Comparison of ENCODE assay signal across 22 cellular contexts in the genomic region with DNA sequence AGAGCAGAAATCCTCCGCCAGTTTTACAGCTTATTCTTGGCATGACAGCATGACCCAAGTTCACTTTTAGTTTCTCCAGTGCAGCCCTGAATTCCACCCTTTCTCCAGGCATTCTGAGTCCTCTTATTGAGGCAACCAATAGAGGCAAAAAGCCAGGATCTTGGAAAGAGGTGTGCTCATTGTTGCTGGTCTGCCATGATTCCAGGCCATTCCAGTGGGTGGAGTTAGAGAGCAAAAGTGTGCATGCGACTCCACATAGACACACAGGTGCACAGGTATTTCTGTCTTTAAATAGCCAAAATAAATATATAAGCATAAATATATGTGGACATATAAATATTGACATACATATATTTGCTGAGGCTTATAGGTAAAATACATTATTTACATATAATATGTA.
DNase-seq lines count a peak whose midpoint lies in the region; ATAC-seq and TF ChIP-seq lines count a peak whose summit lies in the region.
"Had no signal": no experiment of that assay in that cellular context is flagged by ENCODE, and none has a peak within 500 bp of the region (broad histone marks: within the 10 kb centered on the region; RNA-seq: fewer than 3 reads in every experiment).

No MANE protein-coding gene starts in this region.

- in situ Hi-C loops in GM13977 (cut with MboI; ENCODE audit: low pct_unique_long_range_greater_than_20kb, low sequenced_read_pairs, unreplicated experiment) = no loop called here
- in situ Hi-C loops in SK-MEL-5 (cut with HindIII; ENCODE audit: low pct_unique_long_range_greater_than_20kb, low sequenced_read_pairs) = no loop called here

- no peak for ATAC-seq in GM21717 (IDR thresholded peaks at IDR 0.05; ENCODE audit: unreplicated experiment)

- DNase-seq in GM13977 (ENCODE audit: low spot score) (no peak), SK-MEL-5 (ENCODE audit: low read depth, low spot score) (peak; percentile 9), iPS-NIHi11 (ENCODE audit: low spot score) (peak; percentile 59), GDM1 (lab: John Stamatoyannopoulos, UW) (no peak), hypothalamus (lab: John Stamatoyannopoulos, UW) (no peak), amniotic stem cell (lab: John Stamatoyannopoulos, UW) (no peak)
- DNase-seq: activated T-cell treated with anti-CD3 and anti-CD28 coated beads for 4 hours, aorta, COR-L47, dermis blood vessel endothelial cell, kidney glomerular epithelial cell, MG63, NCI-H2029, NCI-H2227 treated with DMSO at 0.1 percent for 48 hours, NCI-H526 treated with DMSO at 0.1 percent for 48 hours had no signal

- H3K27ac ChIP-seq in C4-2B = no peak overlapping the region
- H3K27ac ChIP-seq: BLaER1 treated with 17β-estradiol and CSF1 and Interleukin-3, amounts not matched to agents 10 nM and 100 nM; cardiac muscle cell; prostate gland; SJSA1; thoracic aorta had no signal

- peak; percentile 46 for TF ChIP-seq CTCF in C4-2B (conservative IDR thresholded peaks at IDR 0.05)
- TF ChIP-seq CTCF in GM13977 (IDR thresholded peaks at IDR 0.05; ENCODE audit: extremely low read depth, insufficient read depth, missing control alignments) = peak; percentile 4

Comparison
In these comparisons a context has a peak if more than half of its experiments do, and no peak if none do; other contexts are left out.
1. DNase-seq: peak in SK-MEL-5 (single experiment) and iPS-NIHi11 (single experiment); none in GM13977 (single experiment), GDM1 (single experiment), hypothalamus (0 of 51) and amniotic stem cell (single experiment).